In the genomic region with DNA sequence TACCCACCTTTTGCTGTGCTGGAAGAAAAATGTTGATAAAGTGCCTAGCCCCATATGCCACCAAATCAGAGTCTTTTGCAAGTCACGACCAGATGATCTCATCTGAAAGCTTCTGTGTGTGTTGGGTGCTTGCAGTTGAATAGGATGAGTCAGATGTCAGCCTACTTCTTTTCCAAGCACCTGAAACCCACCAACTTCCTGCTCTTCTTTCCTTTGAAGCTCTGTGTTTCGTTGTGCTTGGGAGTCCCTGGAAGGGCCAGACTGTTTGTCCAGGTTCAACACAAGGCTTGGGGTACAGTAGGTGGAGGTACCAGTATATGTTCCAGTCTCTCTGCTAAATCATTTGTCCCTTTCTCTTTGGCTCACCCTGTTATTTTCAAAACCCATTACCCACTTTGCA, we compare ENCODE assay signal across 8 cellular contexts. TPM values are rescaled to one million over a fixed set of nuclear protein-coding genes. Genes with fewer than 3 reads are reported as not detected.
DNase-seq lines count a peak whose midpoint lies in the region; ATAC-seq, FAIRE-seq and TF ChIP-seq lines count a peak whose summit lies in the region.
"Had no signal": no experiment of that assay in that cellular context is flagged by ENCODE, and none has a peak within 500 bp of the region (broad histone marks: within the 10 kb centered on the region; RNA-seq: fewer than 3 reads in every experiment).

No MANE protein-coding gene starts in this region.

- no peak overlapping the region for H3K9ac ChIP-seq in GM12878 (ENCODE audit: control insufficient read depth, insufficient read depth, low read length)

- peaks cover 8% of the 10 kb centered on the region; the same call in 1 of the 2 replicates for H3K4me1 ChIP-seq in GM12878 (ENCODE audit: control insufficient read depth, insufficient read depth, low read length)
- H3K4me1 ChIP-seq in gastrocnemius medialis, result peaks cover 19 to 20% of the 10 kb centered on the region in 2 donors

- CTCF ChIA-PET in GM12878 (lab: Yijun Ruan, JAX), result interaction anchor here (1.0 to 1.2 kb wide), 2 partner anchors 11 to 246 kb away, joined by 3 read pairs; no protein-coding TSS in a partner anchor

- H3K4me1 Mint-ChIP-seq in nephron progenitor cell, result peaks cover 33% of the 10 kb centered on the region

- SMC1A ChIA-PET in GM12878 (lab: Charles Lee; ENCODE audit: uncharacterized antibody, unreplicated experiment), result interaction anchor here (0.9 to 1.7 kb wide), 3 partner anchors 9 to 50 kb away, joined by 3 to 6 read pairs (median 4); no protein-coding TSS in a partner anchor

- H3K4me2 ChIP-seq in GM12878 (ENCODE audit: control insufficient read depth, insufficient read depth), result no peak overlapping the region

- no peak overlapping the region for H3K4me3 ChIP-seq in GM12878
- no peak overlapping the region for H3K4me3 ChIP-seq in gastrocnemius medialis

- WGBS in GM12878 (ENCODE audit: insufficient coverage, insufficient replicate concordance, low lambda C conversion rate, missing lambda C conversion rate), result 7% methylated on average over 2 of the region's 2 CpGs

- H3K36me3 ChIP-seq in GM12878 (ENCODE audit: control insufficient read depth in 2 of 2, insufficient read depth in 2 of 2, low read length in 1 of 2) (no peaks in the 10 kb centered on the region), gastrocnemius medialis (no peaks in the 10 kb centered on the region)

- DNase-seq in Caki2 (ENCODE audit: low read depth) (peak; percentile 65), HPDE6-E6E7 (ENCODE audit: extremely low spot score) (peak; percentile 38), GM12878 (ENCODE audit: low read depth, low spot score) (no peak), nephron progenitor cell (no peak), D721Med (ENCODE audit: insufficient read length, low spot score) (no peak), NCI-H2107 (lab: John Stamatoyannopoulos, UW) (no peak), gastrocnemius medialis (no peak)
- DNase-seq: NCI-H526 had no signal

- TF ChIP-seq POLR2A in GM12878 (IDR thresholded peaks at IDR 0.05; ENCODE audit: low read depth, low read length), result no peak
- TF ChIP-seq POLR2A in gastrocnemius medialis (IDR thresholded peaks at IDR 0.05), result no peak

- RAD21 ChIA-PET in GM12878 (lab: Charles Lee; ENCODE audit: unreplicated experiment), result interaction anchor here (1.1 kb wide), 1 partner anchor 176 kb away, joined by 3 read pairs; no protein-coding TSS in a partner anchor

- no peak for TF ChIP-seq CTCF in GM12878 (IDR thresholded peaks at IDR 0.05 in 2 of 3, conservative IDR thresholded peaks at IDR 0.05 in 1 of 3; ENCODE audit: control insufficient read depth in 2 of 3, extremely low read depth in 1 of 3, insufficient read depth in 1 of 3, low read depth in 3 of 3, low read length in 3 of 3)
- TF ChIP-seq CTCF in nephron progenitor cell (IDR thresholded peaks at IDR 0.05), result no peak
- TF ChIP-seq CTCF in D721Med (IDR thresholded peaks at IDR 0.05; ENCODE audit: insufficient read depth, missing control alignments), result no peak
- no peak for TF ChIP-seq CTCF in gastrocnemius medialis (IDR thresholded peaks at IDR 0.05 in 4 of 5, conservative IDR thresholded peaks at IDR 0.05 in 1 of 5)

- H3K36me3 Mint-ChIP-seq in nephron progenitor cell (ENCODE audit: low read depth), result no peaks in the 10 kb centered on the region

- no peak overlapping the region for H3K4me3 Mint-ChIP-seq in nephron progenitor cell

- H3K27ac ChIP-seq in GM12878 (ENCODE audit: control insufficient read depth, insufficient read depth) (no peak overlapping the region), gastrocnemius medialis (no peak overlapping the region)

- H3K27me3 ChIP-seq in GM12878 (replicated peaks in 1 of 2; ENCODE audit: control insufficient read depth in 2 of 2, insufficient read depth in 2 of 2, low read length in 1 of 2) (no peaks in the 10 kb centered on the region), gastrocnemius medialis (no peaks in the 10 kb centered on the region)

- no TSS peak for BruUV-seq in GM12878 (replicated peaks; lab: Mats Ljungman, UMichigan)

- H3K9me3 Mint-ChIP-seq in nephron progenitor cell, result no peaks in the 10 kb centered on the region

- no peaks in the 10 kb centered on the region for H3K9me3 ChIP-seq in GM12878 (replicated peaks; ENCODE audit: control insufficient read depth, insufficient read depth, low read length)
- H3K9me3 ChIP-seq in gastrocnemius medialis, result no peaks in the 10 kb centered on the region

- no peak overlapping the region for H2AFZ ChIP-seq in GM12878 (ENCODE audit: control insufficient read depth, low read depth, low read length)

- peak overlapping the region; percentile 5 for H3K27ac Mint-ChIP-seq in nephron progenitor cell

- ATAC-seq in GM12878 (no peak), gastrocnemius medialis (no peak)

- FAIRE-seq in GM12878 (lab: Jason Lieb, UNC), result peak; percentile 84
- FAIRE-seq in D721Med (lab: Jason Lieb, UNC), result no peak

- POLR2A ChIA-PET in GM12878 (lab: Charles Lee), result no interaction called here

- intact Hi-C loops in GM12878 (cut with micrococcal nuclease; ENCODE audit: unreplicated experiment) (no loop called here), gastrocnemius medialis (cut with DNase I; ENCODE audit: low total_unique reads) (no loop called here)

- in situ Hi-C loops in Caki2 (cut with HindIII; ENCODE audit: low pct_unique_long_range_greater_than_20kb, low sequenced_read_pairs), result no loop called here
- in situ Hi-C loops in GM12878 (cut with MboI), result no loop called here
- in situ Hi-C loops in gastrocnemius medialis (cut with MboI; ENCODE audit: low sequenced_read_pairs in 4 of 4), result no loop called here

- H3K79me2 ChIP-seq in GM12878 (ENCODE audit: control insufficient read depth, insufficient read depth, low read length), result no peaks in the 10 kb centered on the region

- TF ChIP-seq RAD21 in GM12878 (IDR thresholded peaks at IDR 0.05; ENCODE audit: insufficient read depth, low read depth, low read length), result no peak

- no peak for TF ChIP-seq EP300 in GM12878 (IDR thresholded peaks at IDR 0.05; ENCODE audit: borderline replicate concordance in 1 of 2, control insufficient read depth in 1 of 2, low read depth in 2 of 2, low read length in 2 of 2)

- H4K20me1 ChIP-seq in GM12878 (ENCODE audit: control insufficient read depth, insufficient read depth), result no peaks in the 10 kb centered on the region

- no peaks in the 10 kb centered on the region for H3K27me3 Mint-ChIP-seq in nephron progenitor cell (ENCODE audit: low read depth, poor library complexity)

TF ChIP-seq in GM12878, 131 proteins besides CTCF, POLR2A, EP300 and RAD21 (continues in another document):
- TF ChIP-seq, protein P1, sequence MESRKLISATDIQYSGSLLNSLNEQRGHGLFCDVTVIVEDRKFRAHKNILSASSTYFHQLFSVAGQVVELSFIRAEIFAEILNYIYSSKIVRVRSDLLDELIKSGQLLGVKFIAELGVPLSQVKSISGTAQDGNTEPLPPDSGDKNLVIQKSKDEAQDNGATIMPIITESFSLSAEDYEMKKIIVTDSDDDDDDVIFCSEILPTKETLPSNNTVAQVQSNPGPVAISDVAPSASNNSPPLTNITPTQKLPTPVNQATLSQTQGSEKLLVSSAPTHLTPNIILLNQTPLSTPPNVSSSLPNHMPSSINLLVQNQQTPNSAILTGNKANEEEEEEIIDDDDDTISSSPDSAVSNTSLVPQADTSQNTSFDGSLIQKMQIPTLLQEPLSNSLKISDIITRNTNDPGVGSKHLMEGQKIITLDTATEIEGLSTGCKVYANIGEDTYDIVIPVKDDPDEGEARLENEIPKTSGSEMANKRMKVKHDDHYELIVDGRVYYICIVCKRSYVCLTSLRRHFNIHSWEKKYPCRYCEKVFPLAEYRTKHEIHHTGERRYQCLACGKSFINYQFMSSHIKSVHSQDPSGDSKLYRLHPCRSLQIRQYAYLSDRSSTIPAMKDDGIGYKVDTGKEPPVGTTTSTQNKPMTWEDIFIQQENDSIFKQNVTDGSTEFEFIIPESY (IDR thresholded peaks at IDR 0.05), result no peak
- TF ChIP-seq NFYA (IDR thresholded peaks at IDR 0.05; ENCODE audit: borderline replicate concordance, low read depth, low read length), result no peak
- no peak for TF ChIP-seq RFX5 (IDR thresholded peaks at IDR 0.05; ENCODE audit: low read depth, low read length)
- TF ChIP-seq KDM1A (IDR thresholded peaks at IDR 0.05; ENCODE audit: borderline replicate concordance), result no peak
- TF ChIP-seq KLF5 (IDR thresholded peaks at IDR 0.05; ENCODE audit: partially characterized antibody), result no peak
- TF ChIP-seq LARP7 (IDR thresholded peaks at IDR 0.05), result no peak

RNA-seq across cellular contexts. Expression of a gene that starts 36.8 kb away (rescaled TPM):
- 4.0 and 36.0 TPM in 2 replicates for total RNA-seq in Caki2 (2014; rRNA removed; shearing (Covaris generic); ENCODE audit: low replicate concordance)
- total RNA-seq in GM12878 (2013; cell fraction: nucleolus; rRNA removed), result 56.2 and 59.7 TPM in 2 replicates
- total RNA-seq in GM12878 (2014; rRNA removed) (9.6 and 11.1 TPM in 2 replicates), GM12878 (2014; rRNA removed; fragmentation: Illumina TruSeq; extraction: Trizol) (14.5 and 15.7 TPM in 2 replicates), GM12878 (2021) (17.5 and 18.6 TPM in 2 replicates), gastrocnemius medialis (10 to 100 TPM in 2 of 4 donors, 1 to 10 TPM in 2; 4.3 to 14.5 (median 11.3) TPM)
- polyA plus RNA-seq in GM12878 (2011; ENCODE audit: low read depth), result 1.8 TPM
- polyA plus RNA-seq in GM12878 (2011; rRNA removed) (16.2 and 22.7 TPM in 2 replicates), GM12878 (2014; fragmentation: Illumina TruSeq; extraction: Trizol) (10.8 and 11.9 TPM in 2 replicates), GM12878 (2014; fragmentation: Nextera tagmentation; extraction: Ambion mirVana) (10 to 100 TPM in 1 of 2 experiments, 1 to 10 TPM in 1; 8.1 to 33.0 TPM), GM12878 (2014; rRNA removed) (8.5 and 9.4 TPM in 2 replicates), GM12878 (2016; fragmentation: Nextera tagmentation; extraction: Ambion mirVana) (10 to 100 TPM; 22.7 to 24.3 TPM)
- 8.1 and 8.3 TPM in 2 replicates for polyA plus RNA-seq in GM12878 (2011; cell fraction: cytosol; rRNA removed)
- 8.1 and 8.3 TPM in 2 replicates for polyA plus RNA-seq in GM12878 (2011; cell fraction: nucleus; rRNA removed)
- 2.9 and 3.3 TPM in 2 replicates for polyA plus RNA-seq in GM12878 (2012)
- 33.5 and 41.1 TPM in 2 replicates for polyA minus RNA-seq in GM12878 (2011; rRNA and poly(A)+ RNA removed)
- 9.9 and 10.3 TPM in 2 replicates for polyA minus RNA-seq in GM12878 (2011; cell fraction: cytosol; rRNA and poly(A)+ RNA removed)
- polyA minus RNA-seq in GM12878 (2011; cell fraction: nucleus; rRNA and poly(A)+ RNA removed), result 19.6 and 39.4 TPM in 2 replicates

Comparison
In these comparisons a context has a peak if more than half of its experiments do, and no peak if none do; other contexts are left out.
1. DNase-seq: peak in Caki2 (single experiment) and HPDE6-E6E7 (single experiment); none in GM12878 (single experiment), nephron progenitor cell (single experiment), D721Med (single experiment), NCI-H2107 (single experiment) and gastrocnemius medialis (0 of 2).